8 cellular contexts compared by ENCODE assay signal in genomic region chr17:56834380-56835258, GRCh38. TPM values are rescaled to one million over a fixed set of nuclear protein-coding genes. Genes with fewer than 3 reads are reported as not detected.
A peak's percentile ranks its signal among the peaks of the same experiment; 100 is the strongest.
DNase-seq lines count a peak whose midpoint lies in the region; ATAC-seq, FAIRE-seq and TF ChIP-seq lines count a peak whose summit lies in the region.

No MANE protein-coding gene starts in this region.

- CTCF ChIA-PET in RWPE1 (lab: Yijun Ruan, JAX): interaction anchor here (0.6 to 1.6 kb wide), 4 partner anchors 15 to 126 kb away, joined by 3 to 5 read pairs (median 4); partner anchors contain the start of gene COIL

- peak overlapping the region; percentile 92 to 93 for H3K4me3 Mint-ChIP-seq in CD14-positive monocyte

- ATAC-seq in GM19397 (IDR thresholded peaks at IDR 0.05; ENCODE audit: unreplicated experiment) (peak; percentile 32), HG03565 (IDR thresholded peaks at IDR 0.05; ENCODE audit: unreplicated experiment) (peak; percentile 25), heart left ventricle (peak in 3 of 4 donors; percentile 6 to 23 (median 16))

- H3K27ac Mint-ChIP-seq in CD14-positive monocyte: peak overlapping the region in 3 of 7 donors; percentile 43 to 83 (median 77)

- peaks cover 12 to 24% of the 10 kb centered on the region in 2 donors for H3K36me3 Mint-ChIP-seq in CD14-positive monocyte

- peak; percentile 4 for TF ChIP-seq CTCF in CD14-positive monocyte (IDR thresholded peaks at IDR 0.05)
- peak; percentile 28 for TF ChIP-seq CTCF in RWPE1 (conservative IDR thresholded peaks at IDR 0.05; ENCODE audit: low read depth)
- peak in 2 of 12 donors; percentile 7 to 10 for TF ChIP-seq CTCF in heart left ventricle (IDR thresholded peaks at IDR 0.05)

- peaks cover 0 to 40% (median 14%) of the 10 kb centered on the region in 12 donors for H3K4me1 ChIP-seq in heart left ventricle

- peak overlapping the region; percentile 90 for H3K27ac ChIP-seq in RWPE1
- H3K27ac ChIP-seq in heart left ventricle: peak overlapping the region; percentile 71 to 96 (median 86)

- peak; percentile 51 for DNase-seq in CD14-positive monocyte (ENCODE audit: low spot score)
- DNase-seq in RWPE1 (ENCODE audit: low spot score): peak; percentile 32
- DNase-seq in activated naive CD4-positive, alpha-beta T cell treated with anti-CD3 and anti-CD28 coated beads, Interleukin-2, amount 50 U/mL, for 16 hours: peak; percentile 74
- DNase-seq in heart left ventricle: peak; percentile 35 to 80 (median 50)
- DNase-seq in putamen (ENCODE audit: low spot score): peak; percentile 31
- peak; percentile 31 for DNase-seq in urothelium cell line (ENCODE audit: low spot score)

- peaks cover 2 to 9% (median 5%) of the 10 kb centered on the region in 3 donors for H3K27me3 Mint-ChIP-seq in CD14-positive monocyte (ENCODE audit: low read depth in 3 of 3)

- no peak for FAIRE-seq in urothelium cell line (lab: Jason Lieb, UNC)

- H3K9me3 Mint-ChIP-seq in CD14-positive monocyte: no peaks in the 10 kb centered on the region

- H3K4me3 ChIP-seq in heart left ventricle: peak overlapping the region; percentile 64 to 92 (median 78)

- intact Hi-C loops in CD14-positive monocyte (cut with micrococcal nuclease) (loop anchor here (5.0 kb wide), 2 partner anchors 78 to 143 kb away; partner anchors contain the start of genes SCPEP1 (in 1 of the 2) and TRIM25 (in 1 of the 2)), heart left ventricle (cut with DNase I) (loop anchor here in 5 of 10 donors (5.0 kb wide), 2 partner anchors 78 to 103 kb away; partner anchors contain the start of gene TRIM25 (in 5 of the 5))

- no peak for TF ChIP-seq POLR2A in heart left ventricle (IDR thresholded peaks at IDR 0.05)

- H3K9me3 ChIP-seq in heart left ventricle: no peaks in the 10 kb centered on the region

- WGBS in heart left ventricle, 4 donors: 5 to 9% (median 6%) methylated on average over 42 to 81 of the region's 81 CpGs

- POLR2A ChIA-PET in RWPE1 (lab: Yijun Ruan, JAX; ENCODE audit: low non-redundant PET): no interaction called here

- no peaks in the 10 kb centered on the region for H3K36me3 ChIP-seq in heart left ventricle

- no peaks in the 10 kb centered on the region for H3K27me3 ChIP-seq in heart left ventricle

- H3K4me1 Mint-ChIP-seq in CD14-positive monocyte: peaks cover 22% of the 10 kb centered on the region

RNA-seq across cellular contexts. Expression of gene DGKE, which starts 0.7 kb away (rescaled TPM):
- polyA plus RNA-seq in CD14-positive monocyte (1 to 10 TPM; 1.1 to 1.5 TPM), heart left ventricle (1 to 10 TPM in 1 of 2 donors, under 1 TPM in 1; 0.96 to 1.7 TPM)
- 1 to 10 TPM; 1.9 to 4.1 (median 3.0) TPM for total RNA-seq in heart left ventricle

RNA-seq across cellular contexts. Expression of gene C17orf67, which starts 0.9 kb away (rescaled TPM):
- under 1 TPM; 0.56 to 0.57 TPM for polyA plus RNA-seq in CD14-positive monocyte
- 1 to 10 TPM in 2 of 9 donors, under 1 TPM in 7; 0.25 to 1.1 (median 0.48) TPM for total RNA-seq in heart left ventricle
- under 1 TPM; 0.14 to 0.19 TPM for polyA plus RNA-seq in heart left ventricle

Comparison
In these comparisons a context has a peak if more than half of its experiments do, and no peak if none do; other contexts are left out.
1. Peak in every context shown above with its lines: DNase-seq, ATAC-seq, H3K4me3 ChIP-seq and H3K27ac ChIP-seq.